2 cellular contexts compared by ENCODE assay signal in genomic region chr7:6691609-6692106, GRCh38.
TF ChIP-seq lines count a peak whose summit lies in the region.

No MANE protein-coding gene starts in this region.

TF ChIP-seq in HEK293, 187 proteins besides CTCF, POLR2A, EP300 and RAD21:
- TF ChIP-seq ZNF175 (tag by site-specific recombination; IDR thresholded peaks at IDR 0.05) (no peak), ZNF621 (tag by site-specific recombination; IDR thresholded peaks at IDR 0.05) (no peak), SP2 (tag by site-specific recombination; IDR thresholded peaks at IDR 0.05) (no peak), FEZF1 (tag by site-specific recombination; IDR thresholded peaks at IDR 0.05) (no peak), ZNF266 (tag by site-specific recombination; IDR thresholded peaks at IDR 0.05; ENCODE audit: low read depth) (no peak), ZNF391 (tag by site-specific recombination; IDR thresholded peaks at IDR 0.05; ENCODE audit: borderline replicate concordance, low read depth) (no peak), GLI4 (tag by site-specific recombination; IDR thresholded peaks at IDR 0.05) (no peak), ZNF354C (tag by site-specific recombination; IDR thresholded peaks at IDR 0.05; ENCODE audit: borderline replicate concordance, low read depth) (no peak), YY2 (tag by site-specific recombination; IDR thresholded peaks at IDR 0.05) (no peak), ZNF121 (tag by site-specific recombination; IDR thresholded peaks at IDR 0.05) (no peak), TRIM28 (IDR thresholded peaks at IDR 0.05; ENCODE audit: borderline replicate concordance, low read length) (no peak; the same call in 1 of the 2 replicates), ZNF776 (tag by site-specific recombination; IDR thresholded peaks at IDR 0.05; ENCODE audit: borderline replicate concordance) (no peak), ZNF311 (tag by site-specific recombination; IDR thresholded peaks at IDR 0.05; ENCODE audit: borderline replicate concordance) (no peak), ZNF610 (tag by site-specific recombination; IDR thresholded peaks at IDR 0.05; ENCODE audit: borderline replicate concordance) (no peak), ZNF473 (tag by site-specific recombination; IDR thresholded peaks at IDR 0.05) (no peak), ZNF280D (tag by site-specific recombination; IDR thresholded peaks at IDR 0.05) (no peak), ZNF501 (tag by site-specific recombination; IDR thresholded peaks at IDR 0.05) (no peak), ZNF19 (tag by site-specific recombination; IDR thresholded peaks at IDR 0.05; ENCODE audit: low read depth) (no peak), SCRT2 (tag by site-specific recombination; IDR thresholded peaks at IDR 0.05) (peak; percentile 46; the same call in 1 of the 2 replicates), ZNF707 (tag by site-specific recombination; IDR thresholded peaks at IDR 0.05) (no peak), EGR2 (tag by site-specific recombination; IDR thresholded peaks at IDR 0.05; ENCODE audit: low read depth) (no peak), ZNF362 (tag by site-specific recombination; IDR thresholded peaks at IDR 0.05) (no peak), ZSCAN30 (tag by site-specific recombination; IDR thresholded peaks at IDR 0.05) (0 out of 2 replicates have a peak, but pooled peaks have one; percentile 17), ZNF174 (tag by site-specific recombination; IDR thresholded peaks at IDR 0.05) (no peak), IKZF3 (tag by site-specific recombination; IDR thresholded peaks at IDR 0.05) (no peak), ZNF423 (tag by site-specific recombination; IDR thresholded peaks at IDR 0.05) (no peak), MEIS1 (CRISPR knock-in tag; IDR thresholded peaks at IDR 0.05; ENCODE audit: borderline replicate concordance) (no peak), ZNF274 (IDR thresholded peaks at IDR 0.05; ENCODE audit: low read length) (no peak), ZNF274 (tag by site-specific recombination; IDR thresholded peaks at IDR 0.05; ENCODE audit: borderline replicate concordance) (peak; percentile 94), SCRT1 (tag by site-specific recombination; IDR thresholded peaks at IDR 0.05; ENCODE audit: borderline replicate concordance) (peak; percentile 43; the same call in 1 of the 2 replicates), ZNF629 (tag by site-specific recombination; IDR thresholded peaks at IDR 0.05) (no peak), REPIN1 (tag by site-specific recombination; IDR thresholded peaks at IDR 0.05; ENCODE audit: low read depth) (no peak), ZNF202 (tag by site-specific recombination; IDR thresholded peaks at IDR 0.05; ENCODE audit: borderline replicate concordance) (no peak), SETDB1 (IDR thresholded peaks at IDR 0.05; ENCODE audit: insufficient read length, low read length) (peak; percentile 99), KLF9 (tag by site-specific recombination; IDR thresholded peaks at IDR 0.05; ENCODE audit: low read depth) (no peak)
- TF ChIP-seq, protein P1, sequence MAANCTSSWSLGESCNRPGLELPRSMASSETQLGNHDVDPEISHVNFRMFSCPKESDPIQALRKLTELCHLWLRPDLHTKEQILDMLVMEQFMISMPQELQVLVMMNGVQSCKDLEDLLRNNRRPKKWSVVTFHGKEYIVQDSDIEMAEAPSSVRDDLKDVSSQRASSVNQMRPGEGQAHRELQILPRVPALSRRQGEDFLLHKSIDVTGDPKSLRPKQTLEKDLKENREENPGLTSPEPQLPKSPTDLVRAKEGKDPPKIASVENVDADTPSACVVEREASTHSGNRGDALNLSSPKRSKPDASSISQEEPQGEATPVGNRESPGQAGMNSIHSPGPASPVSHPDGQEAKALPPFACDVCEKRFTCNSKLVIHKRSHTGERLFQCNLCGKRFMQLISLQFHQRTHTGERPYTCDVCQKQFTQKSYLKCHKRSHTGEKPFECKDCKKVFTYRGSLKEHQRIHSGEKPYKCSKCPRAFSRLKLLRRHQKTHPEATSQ (tag by site-specific recombination; IDR thresholded peaks at IDR 0.05) = no peak

TF ChIP-seq in SK-N-SH, 30 proteins besides CTCF, POLR2A, EP300 and RAD21:
- TF ChIP-seq JUND (IDR thresholded peaks at IDR 0.05) (no peak), FOSL2 (IDR thresholded peaks at IDR 0.05; ENCODE audit: borderline replicate concordance, low read depth) (no peak), FOXM1 (IDR thresholded peaks at IDR 0.05; ENCODE audit: low read depth) (no peak), NFIC (IDR thresholded peaks at IDR 0.05; ENCODE audit: borderline replicate concordance) (no peak), SIN3A (IDR thresholded peaks at IDR 0.05; ENCODE audit: borderline replicate concordance, low read depth, low read length) (no peak), MXI1 (IDR thresholded peaks at IDR 0.05; ENCODE audit: low read depth, low read length) (no peak), ELF1 (IDR thresholded peaks at IDR 0.05) (no peak)
- TF ChIP-seq, protein P2, sequence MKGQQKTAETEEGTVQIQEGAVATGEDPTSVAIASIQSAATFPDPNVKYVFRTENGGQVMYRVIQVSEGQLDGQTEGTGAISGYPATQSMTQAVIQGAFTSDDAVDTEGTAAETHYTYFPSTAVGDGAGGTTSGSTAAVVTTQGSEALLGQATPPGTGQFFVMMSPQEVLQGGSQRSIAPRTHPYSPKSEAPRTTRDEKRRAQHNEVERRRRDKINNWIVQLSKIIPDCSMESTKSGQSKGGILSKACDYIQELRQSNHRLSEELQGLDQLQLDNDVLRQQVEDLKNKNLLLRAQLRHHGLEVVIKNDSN (IDR thresholded peaks at IDR 0.05; ENCODE audit: borderline replicate concordance, low read depth) = no peak
